30 cellular contexts compared by ENCODE assay signal in the genomic region with DNA sequence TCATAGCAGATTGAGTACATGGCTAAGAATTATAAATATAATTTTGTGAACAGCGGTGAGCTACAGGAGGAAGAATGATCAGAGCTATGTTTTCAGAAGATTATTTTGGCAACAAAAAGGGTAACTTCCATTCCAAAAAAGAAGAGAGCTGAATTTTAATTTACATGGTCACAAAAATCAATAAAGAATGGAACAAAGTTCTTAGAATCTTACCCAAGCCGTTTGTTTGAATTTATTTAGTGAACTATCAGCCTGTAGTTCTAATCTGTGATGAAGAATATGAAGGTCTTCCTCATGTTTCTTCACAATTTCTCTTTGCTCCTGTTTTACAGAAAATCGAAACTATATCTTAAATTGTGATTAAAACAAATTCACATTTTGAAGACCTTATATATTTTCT. TPM values are rescaled to one million over a fixed set of nuclear protein-coding genes. Genes with fewer than 3 reads are reported as not detected.
"Had no signal": no experiment of that assay in that cellular context is flagged by ENCODE, and none has a peak within 500 bp of the region (broad histone marks: within the 10 kb centered on the region; RNA-seq: fewer than 3 reads in every experiment).

No MANE protein-coding gene starts in this region.

- ATAC-seq: effector memory CD8-positive, alpha-beta T cell; esophagus mucosa; gastroesophageal sphincter; heart right ventricle; left cardiac atrium; lower lobe of right lung; mucosa of descending colon had no signal

- H3K4me3 ChIP-seq: colonic mucosa, esophagus squamous epithelium, gastroesophageal sphincter, heart right ventricle, left ventricle myocardium inferior, lower lobe of right lung, mucosa of descending colon had no signal

- H3K36me3 ChIP-seq: colonic mucosa had no signal

- H3K4me1 ChIP-seq: colonic mucosa, esophagus squamous epithelium, gastroesophageal sphincter, heart right ventricle, left ventricle myocardium inferior, lower lobe of right lung had no signal

- H3K9me3 ChIP-seq: colonic mucosa, esophagus squamous epithelium, gastroesophageal sphincter, heart right ventricle, left ventricle myocardium inferior, lower lobe of right lung, mucosa of descending colon had no signal

- H3K9me3 Mint-ChIP-seq: dendritic cell treated with granulocyte-macrophage colony-stimulating factor and Interleukin-4, amounts not matched to agents 40 ng/mL and 50 ng/mL, for 4 days; effector memory CD8-positive, alpha-beta T cell; endodermal cell; mesothelial cell of epicardium; naive B cell had no signal

- FAIRE-seq: endometrium, islet of Langerhans, keratinocyte had no signal

- H3K27me3 Mint-ChIP-seq: dendritic cell treated with granulocyte-macrophage colony-stimulating factor and Interleukin-4, amounts not matched to agents 40 ng/mL and 50 ng/mL, for 4 days; effector memory CD8-positive, alpha-beta T cell; naive B cell had no signal

- H3K4me1 Mint-ChIP-seq: endodermal cell, mesothelial cell of epicardium, naive B cell had no signal

- H3K27ac Mint-ChIP-seq: dendritic cell treated with granulocyte-macrophage colony-stimulating factor and Interleukin-4, amounts not matched to agents 40 ng/mL and 50 ng/mL, for 4 days; endodermal cell; mesothelial cell of epicardium; naive B cell had no signal

- DNase-seq: colonic mucosa; cortex of kidney; effector CD8-positive, alpha-beta T cell; effector memory CD8-positive, alpha-beta T cell; endodermal cell; erythroblast; esophagus squamous epithelium; foreskin fibroblast; foreskin melanocyte; heart right ventricle; hippocampal formation; left cardiac atrium; left ventricle myocardium inferior; lower lobe of right lung; mesenchymal stem cell; mucosa of descending colon; naive B cell had no signal

- H3K27ac ChIP-seq: colonic mucosa, epithelial cell of prostate, esophagus squamous epithelium, gastroesophageal sphincter, heart right ventricle, left ventricle myocardium inferior, lower lobe of right lung had no signal

- H3K4me3 Mint-ChIP-seq: dendritic cell treated with granulocyte-macrophage colony-stimulating factor and Interleukin-4, amounts not matched to agents 40 ng/mL and 50 ng/mL, for 4 days; effector memory CD8-positive, alpha-beta T cell; endodermal cell; mesothelial cell of epicardium; naive B cell had no signal

RNA-seq across cellular contexts. Expression of a gene that starts 54.4 kb away (rescaled TPM):
- total RNA-seq: chondrocyte, esophagus mucosa, esophagus squamous epithelium, gastroesophageal sphincter, kidney epithelial cell, left cardiac atrium, left ventricle myocardium inferior, lower leg skin, lower lobe of right lung, lung microvascular endothelial cell, myocyte had no signal
